In the genomic region with DNA sequence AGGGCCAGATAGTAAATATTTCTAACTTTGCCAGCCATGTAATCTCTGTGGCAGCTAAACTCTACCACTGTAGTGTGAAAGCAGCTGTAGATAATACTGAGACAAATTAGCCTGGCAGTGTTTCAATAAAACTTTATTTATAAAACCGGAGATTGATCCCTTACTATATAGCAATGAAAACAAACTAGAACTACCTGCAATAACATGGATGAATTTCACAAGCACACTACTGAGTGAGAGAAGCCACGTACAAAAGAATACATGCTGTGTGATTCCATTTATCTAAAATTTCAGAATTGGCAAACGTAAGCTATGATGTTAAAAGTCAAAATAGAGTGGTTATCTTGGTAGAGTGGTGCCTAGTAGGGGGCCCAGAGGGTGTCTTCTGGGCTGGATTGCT, we compare ENCODE assay signal across 15 cellular contexts.
DNase-seq lines count a peak whose midpoint lies in the region; ATAC-seq and TF ChIP-seq lines count a peak whose summit lies in the region.
"Had no signal": no experiment of that assay in that cellular context is flagged by ENCODE, and none has a peak within 500 bp of the region (broad histone marks: within the 10 kb centered on the region; RNA-seq: fewer than 3 reads in every experiment).

No MANE protein-coding gene starts in this region.

- TF ChIP-seq POLR2A in heart left ventricle (IDR thresholded peaks at IDR 0.05) (no peak), vagina (IDR thresholded peaks at IDR 0.05) (no peak)

- H3K27ac ChIP-seq in heart left ventricle = peak overlapping the region in 11 of 12 donors; percentile 57 to 83 (median 75)
- H3K27ac ChIP-seq in muscle layer of duodenum (ENCODE audit: low read length) = peak overlapping the region; percentile 6
- H3K27ac ChIP-seq in vagina = peak overlapping the region; percentile 47

- ATAC-seq in heart left ventricle = no peak
- ATAC-seq in Right ventricle myocardium inferior = no peak
- ATAC-seq: CD8-positive, alpha-beta T cell; naive thymus-derived CD8-positive, alpha-beta T cell had no signal

- TF ChIP-seq CTCF in heart left ventricle (IDR thresholded peaks at IDR 0.05) = no peak
- TF ChIP-seq CTCF in choroid plexus epithelial cell (conservative IDR thresholded peaks at IDR 0.05; ENCODE audit: low read depth, low read length) = no peak
- TF ChIP-seq CTCF in vagina (IDR thresholded peaks at IDR 0.05) = no peak

- H3K36me3 ChIP-seq in heart left ventricle (no peaks in the 10 kb centered on the region), muscle layer of duodenum (ENCODE audit: control insufficient read depth in 1 of 2, insufficient read depth in 2 of 2, low read length in 2 of 2) (no peaks in the 10 kb centered on the region), vagina (no peaks in the 10 kb centered on the region)

- peaks cover 6 to 60% (median 30%) of the 10 kb centered on the region in 12 donors for H3K4me1 ChIP-seq in heart left ventricle
- H3K4me1 ChIP-seq in muscle layer of duodenum (ENCODE audit: control insufficient read depth in 1 of 2, insufficient read depth in 2 of 2, low read length in 2 of 2) = no peaks in the 10 kb centered on the region
- H3K4me1 ChIP-seq in vagina = peaks cover 35% of the 10 kb centered on the region

- intact Hi-C loops in heart left ventricle (cut with DNase I) (loop anchor here in 8 of 10 donors (5.0 to 10.0 kb wide), 4 partner anchors 118 to 342 kb away; no protein-coding TSS in a partner anchor), Right ventricle myocardium inferior (cut with DNase I) (loop anchor here (5.0 to 10.0 kb wide), 3 partner anchors 128 to 206 kb away; no protein-coding TSS in a partner anchor), vagina (cut with DNase I) (no loop called here)

- H3K27me3 ChIP-seq in heart left ventricle (no peaks in the 10 kb centered on the region), muscle layer of duodenum (ENCODE audit: low read depth, low read length) (no peaks in the 10 kb centered on the region), vagina (no peaks in the 10 kb centered on the region)

- DNase-seq in heart left ventricle (no peak), Right ventricle myocardium inferior (ENCODE audit: missing footprints) (no peak), choroid plexus epithelial cell (ENCODE audit: low read depth) (peak; percentile 60), vagina (ENCODE audit: extremely low spot score in 2 of 2) (no peak), amniotic stem cell (lab: John Stamatoyannopoulos, UW) (no peak), NK-92 (lab: John Stamatoyannopoulos, UW; ENCODE audit: unreplicated experiment) (no peak), NCI-H1436 (lab: John Stamatoyannopoulos, UW) (no peak)
- DNase-seq: activated CD4-positive, alpha-beta T cell treated with anti-CD3 and anti-CD28 coated beads, Interleukin-2, amount 50 U/mL, for 48 hours; CD8-positive, alpha-beta T cell; cortex of kidney; DND-41; erythroblast; NCI-H1436 treated with DMSO at 0.1 percent for 48 hours had no signal

- H3K4me3 ChIP-seq in heart left ventricle (no peak overlapping the region), choroid plexus epithelial cell (ENCODE audit: low read depth, low read length) (no peak overlapping the region), muscle layer of duodenum (ENCODE audit: low read depth in 1 of 2, low read length in 2 of 2) (no peak overlapping the region), vagina (no peak overlapping the region)

- WGBS in heart left ventricle, 4 donors = 51 to 70% (median 61%) methylated on average over 3 of the region's 3 CpGs

- H3K9me3 ChIP-seq in heart left ventricle = no peaks in the 10 kb centered on the region
- no peaks in the 10 kb centered on the region for H3K9me3 ChIP-seq in muscle layer of duodenum (ENCODE audit: control insufficient read depth in 1 of 2, low read length in 2 of 2)
- H3K9me3 ChIP-seq in vagina = no peaks in the 10 kb centered on the region

Comparison
In these comparisons a context has a peak if more than half of its experiments do, and no peak if none do; other contexts are left out.
1. H3K27ac ChIP-seq: peak in every context shown above with its lines; median percentile 75 in heart left ventricle; 47 in vagina; 6 in muscle layer of duodenum.